1 cellular context compared by ENCODE assay signal in genomic region chr11:120192831-120193625, GRCh38.
TF ChIP-seq lines count a peak whose summit lies in the region.

No MANE protein-coding gene starts in this region.

TF ChIP-seq in HepG2, 621 proteins besides CTCF, POLR2A, EP300 and RAD21 (continued from another document and continues in another):
- no peak; the same call in 1 of the 2 replicates for TF ChIP-seq ZNF704 (CRISPR knock-in tag; IDR thresholded peaks at IDR 0.05; ENCODE audit: borderline replicate concordance)
- TF ChIP-seq TRAFD1 (CRISPR knock-in tag; IDR thresholded peaks at IDR 0.05; ENCODE audit: borderline replicate concordance): no peak
- peak; percentile 73; the same call in 1 of the 2 replicates for TF ChIP-seq KDM5B (CRISPR knock-in tag; IDR thresholded peaks at IDR 0.05; ENCODE audit: borderline replicate concordance)
- TF ChIP-seq ZNF367 (CRISPR knock-in tag; IDR thresholded peaks at IDR 0.05; ENCODE audit: borderline replicate concordance): no peak
- peak; percentile 61; the same call in 1 of the 2 replicates for TF ChIP-seq IRF2 (CRISPR knock-in tag; IDR thresholded peaks at IDR 0.05)
- 0 out of 2 replicates have a peak, but pooled peaks have one; percentile 39 for TF ChIP-seq NR1H2 (CRISPR knock-in tag; IDR thresholded peaks at IDR 0.05; ENCODE audit: borderline replicate concordance, low read depth)
- TF ChIP-seq SRF (IDR thresholded peaks at IDR 0.05; ENCODE audit: low read depth, low read length): no peak
- TF ChIP-seq ZNF75D (CRISPR knock-in tag; IDR thresholded peaks at IDR 0.05; ENCODE audit: borderline replicate concordance): no peak
- no peak for TF ChIP-seq SNAPC5 (CRISPR knock-in tag; IDR thresholded peaks at IDR 0.05; ENCODE audit: borderline replicate concordance)
- peak; percentile 76 for TF ChIP-seq REPIN1 (CRISPR knock-in tag; IDR thresholded peaks at IDR 0.05; ENCODE audit: borderline replicate concordance, low read depth)
- TF ChIP-seq SIX4 (CRISPR knock-in tag; IDR thresholded peaks at IDR 0.05): no peak
- no peak for TF ChIP-seq KDM4B (CRISPR knock-in tag; IDR thresholded peaks at IDR 0.05)
- TF ChIP-seq ZNF503 (CRISPR knock-in tag; IDR thresholded peaks at IDR 0.05): peak; percentile 52; the same call in 1 of the 2 replicates
- TF ChIP-seq BCL3 (CRISPR knock-in tag; IDR thresholded peaks at IDR 0.05): peak; percentile 70; the same call in 1 of the 2 replicates
- no peak for TF ChIP-seq CENPT (CRISPR knock-in tag; IDR thresholded peaks at IDR 0.05; ENCODE audit: low read depth)
- TF ChIP-seq ARID5B (CRISPR knock-in tag; IDR thresholded peaks at IDR 0.05): peak; percentile 81
- no peak for TF ChIP-seq DZIP1 (CRISPR knock-in tag; IDR thresholded peaks at IDR 0.05)
- TF ChIP-seq ATF2 (CRISPR knock-in tag; IDR thresholded peaks at IDR 0.05): peak; percentile 73
- peak; percentile 49; the same call in 1 of the 2 replicates for TF ChIP-seq FOXJ3 (CRISPR knock-in tag; IDR thresholded peaks at IDR 0.05; ENCODE audit: borderline replicate concordance)
- no peak for TF ChIP-seq ZNF674 (CRISPR knock-in tag; IDR thresholded peaks at IDR 0.05; ENCODE audit: low read depth)
- TF ChIP-seq SPEN (CRISPR knock-in tag; IDR thresholded peaks at IDR 0.05; ENCODE audit: low read depth): peak; percentile 86; the same call in 1 of the 2 replicates
- TF ChIP-seq ZNF564 (CRISPR knock-in tag; IDR thresholded peaks at IDR 0.05): peak; percentile 61; the same call in 1 of the 2 replicates
- peak; percentile 96 for TF ChIP-seq ZNF292 (CRISPR knock-in tag; IDR thresholded peaks at IDR 0.05; ENCODE audit: borderline replicate concordance, low read depth)
- TF ChIP-seq MYNN (CRISPR knock-in tag; IDR thresholded peaks at IDR 0.05; ENCODE audit: low read depth): no peak
- TF ChIP-seq FOXC1 (CRISPR knock-in tag; IDR thresholded peaks at IDR 0.05; ENCODE audit: borderline replicate concordance): no peak
- no peak for TF ChIP-seq TRIM24 (CRISPR knock-in tag; IDR thresholded peaks at IDR 0.05)
- no peak for TF ChIP-seq NCOA5 (CRISPR knock-in tag; IDR thresholded peaks at IDR 0.05)
- peak; percentile 67; the same call in 1 of the 2 replicates for TF ChIP-seq ZHX1 (CRISPR knock-in tag; IDR thresholded peaks at IDR 0.05; ENCODE audit: low read depth)
- no peak for TF ChIP-seq NCOA1 (CRISPR knock-in tag; IDR thresholded peaks at IDR 0.05)
- no peak for TF ChIP-seq ZNF713 (CRISPR knock-in tag; IDR thresholded peaks at IDR 0.05)
- no peak for TF ChIP-seq GMEB2 (CRISPR knock-in tag; IDR thresholded peaks at IDR 0.05; ENCODE audit: low read depth)
- no peak for TF ChIP-seq MTF1 (CRISPR knock-in tag; IDR thresholded peaks at IDR 0.05)
- TF ChIP-seq ZMYM4 (CRISPR knock-in tag; IDR thresholded peaks at IDR 0.05): peak; percentile 69
- peak; percentile 56 for TF ChIP-seq THAP11 (CRISPR knock-in tag; IDR thresholded peaks at IDR 0.05)
- TF ChIP-seq MXD4 (CRISPR knock-in tag; IDR thresholded peaks at IDR 0.05): no peak
- TF ChIP-seq ZFX (CRISPR knock-in tag; IDR thresholded peaks at IDR 0.05; ENCODE audit: low read depth): peak; percentile 75
- TF ChIP-seq NFE2L1 (CRISPR knock-in tag; IDR thresholded peaks at IDR 0.05; ENCODE audit: borderline replicate concordance): no peak
- no peak for TF ChIP-seq FIP1L1 (IDR thresholded peaks at IDR 0.05; ENCODE audit: borderline replicate concordance, insufficient read depth, low read depth, low read length)
